ENCODE assay signal across 17 cellular contexts in genomic region chr13:24071016-24071415, GRCh38.
"Had no signal": no experiment of that assay in that cellular context is flagged by ENCODE, and none has a peak within 500 bp of the region (broad histone marks: within the 10 kb centered on the region; RNA-seq: fewer than 3 reads in every experiment).

No MANE protein-coding gene starts in this region.

- H3K27me3 ChIP-seq: brain microvascular endothelial cell, hepatocyte, pancreas, transverse colon had no signal

- H3K36me3 ChIP-seq: brain microvascular endothelial cell, pancreas, transverse colon had no signal

- DNase-seq: activated B cell treated with CpG ODN at 0.5 μM for 24 hours; activated CD4-positive, alpha-beta T cell treated with anti-CD3 and anti-CD28 coated beads, Interleukin-2, amount 50 U/mL, for 1 hour; activated CD8-positive, alpha-beta memory T cell treated with anti-CD3 and anti-CD28 coated beads for 24 hours; activated naive CD8-positive, alpha-beta T cell treated with anti-CD3 and anti-CD28 coated beads, Interleukin-2, amount 10 ng/mL, durations not matched to agents 7 days and 5 days; anterior cingulate cortex; brain microvascular endothelial cell; cerebellar nuclear complex; effector CD8-positive, alpha-beta T cell; naive thymus-derived CD4-positive, alpha-beta T cell; pancreas; stimulated activated CD4-positive, alpha-beta T cell treated with anti-CD3 and anti-CD28 coated beads, Interleukin-15, amount 100 ng/mL, for 24 hours; stimulated activated CD4-positive, alpha-beta T cell treated with anti-CD3 and anti-CD28 coated beads, Interleukin-4, amount 100 ng/mL, for 1 hour; stimulated activated naive B cell treated with anti-CD40 and anti-IgM and Interleukin-4, amounts not matched to agents 10 μg/mL and 1 μg/mL and 100 μg/mL, for 72 hours; substantia nigra; transverse colon had no signal

- H3K79me2 ChIP-seq: hepatocyte had no signal

- H3K27ac ChIP-seq: brain microvascular endothelial cell, hepatocyte, pancreas, transverse colon had no signal

- H3K9me3 ChIP-seq: pancreas, transverse colon had no signal

- ATAC-seq: left lobe of liver; naive thymus-derived CD4-positive, alpha-beta T cell; pancreas; stimulated activated naive B cell treated with anti-CD40 and anti-IgM and Interleukin-4, amounts not matched to agents 10 μg/mL and 1 μg/mL and 100 μg/mL, for 72 hours had no signal

- H3K4me3 ChIP-seq: hepatocyte, pancreas, transverse colon had no signal

- H3K4me2 ChIP-seq: hepatocyte had no signal

- H2AFZ ChIP-seq: hepatocyte had no signal
